Comparison of ENCODE assay signal across 13 cellular contexts in the genomic region with DNA sequence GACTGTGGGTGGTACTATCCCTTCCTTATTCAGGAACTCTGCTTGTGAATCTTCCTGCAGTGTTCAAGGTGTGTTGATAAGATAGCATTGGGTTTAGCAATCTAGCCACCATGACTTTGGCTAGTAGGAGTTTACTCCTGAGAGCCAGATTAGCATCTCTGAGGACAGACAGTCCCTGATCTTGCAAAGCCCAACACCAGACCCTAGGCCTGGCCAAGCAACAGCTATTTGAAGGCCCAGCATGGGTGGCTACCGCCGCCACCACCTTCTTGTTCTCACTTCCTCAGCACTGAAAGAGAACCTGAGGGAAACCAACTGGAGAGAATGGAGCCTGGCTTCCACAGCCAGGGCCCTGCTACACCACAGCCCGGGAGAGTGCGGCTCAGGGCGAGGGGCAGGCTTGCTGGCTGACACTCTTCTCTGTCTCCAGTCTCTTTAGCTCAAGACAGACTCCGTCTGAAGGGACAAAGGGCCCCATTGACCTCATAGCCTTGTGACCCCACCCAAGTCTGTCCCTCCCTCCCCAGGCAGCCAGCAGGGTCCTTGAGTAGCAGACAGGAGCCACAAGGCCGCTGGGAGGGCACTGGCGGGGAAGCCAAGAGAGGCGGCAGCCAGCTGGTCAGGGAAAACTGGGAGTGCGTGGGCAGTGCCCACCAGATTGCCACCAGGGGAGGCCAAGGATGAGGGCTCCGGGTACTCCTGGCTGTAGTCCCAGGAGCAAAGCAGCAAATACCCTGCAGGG. TPM values are rescaled to one million over a fixed set of nuclear protein-coding genes. Genes with fewer than 3 reads are reported as not detected.
DNase-seq lines count a peak whose midpoint lies in the region; ATAC-seq, FAIRE-seq and TF ChIP-seq lines count a peak whose summit lies in the region.
"Had no signal": no experiment of that assay in that cellular context is flagged by ENCODE, and none has a peak within 500 bp of the region (broad histone marks: within the 10 kb centered on the region; RNA-seq: fewer than 3 reads in every experiment).

No MANE protein-coding gene starts in this region.

- no peaks in the 10 kb centered on the region for H3K9me3 Mint-ChIP-seq in CD4-positive, alpha-beta memory T cell
- H3K9me3 Mint-ChIP-seq: IgD-negative memory B cell, mesothelial cell of epicardium had no signal

- CTCF ChIA-PET in Panc1 (lab: Charles Lee) = no interaction called here
- CTCF ChIA-PET in CD4-positive, alpha-beta memory T cell (lab: Charles Lee; ENCODE audit: partially characterized antibody) = interaction anchor here (0.7 to 2.7 kb wide), 2 partner anchors 8 to 68 kb away, joined by 3 to 26 read pairs; no protein-coding TSS in a partner anchor

- peak; percentile 26 for DNase-seq in H54 (ENCODE audit: insufficient read length, low spot score)
- DNase-seq in Panc1 (ENCODE audit: low read depth, low spot score) = no peak
- peak; percentile 22 for DNase-seq in foreskin melanocyte
- no peak for DNase-seq in stimulated activated CD4-positive, alpha-beta T cell treated with anti-CD3 and anti-CD28 coated beads, Interleukin-2, amount 100 ng/mL, for 48 hours
- DNase-seq in CD4-positive, alpha-beta memory T cell = no peak
- no peak for DNase-seq in NCI-H526 treated with DMSO at 0.1 percent for 48 hours (lab: John Stamatoyannopoulos, UW)
- DNase-seq: central memory CD4-positive, alpha-beta T cell; NCI-H1694 treated with DMSO at 0.1 percent for 48 hours had no signal

- H3K9me3 ChIP-seq in BLaER1 = no peaks in the 10 kb centered on the region
- H3K9me3 ChIP-seq in Panc1 (ENCODE audit: control insufficient read depth, insufficient read depth, low read depth, low read length) = no peaks in the 10 kb centered on the region
- no peaks in the 10 kb centered on the region for H3K9me3 ChIP-seq in CD4-positive, alpha-beta memory T cell (ENCODE audit: control insufficient read depth in 1 of 2, low read length in 2 of 2)

- POLR2A ChIA-PET in Panc1 (lab: Charles Lee) = no interaction called here
- POLR2A ChIA-PET in CD4-positive, alpha-beta memory T cell (lab: Charles Lee; ENCODE audit: partially characterized antibody) = no interaction called here

- peaks cover 2 to 12% (median 3%) of the 10 kb centered on the region in 4 donors for H3K4me1 Mint-ChIP-seq in CD4-positive, alpha-beta memory T cell

- no peak overlapping the region for H3K4me3 ChIP-seq in BLaER1
- H3K4me3 ChIP-seq in Panc1 (ENCODE audit: low read depth in 2 of 2, low read length in 2 of 2) = no peak overlapping the region
- H3K4me3 ChIP-seq in CD4-positive, alpha-beta memory T cell (ENCODE audit: low read length in 2 of 2) = no peak overlapping the region

- H3K9ac ChIP-seq in BLaER1 = no peak overlapping the region

- no peak for FAIRE-seq in H54 (lab: Jason Lieb, UNC)
- FAIRE-seq: islet of Langerhans had no signal

- no TSS peak for BruUV-seq in Panc1 (replicated peaks; lab: Mats Ljungman, UMichigan)

- H3K27me3 ChIP-seq in BLaER1 (peaks cover 40% of the 10 kb centered on the region), Panc1 (ENCODE audit: control insufficient read depth, insufficient read depth, low read length) (no peaks in the 10 kb centered on the region)
- peaks cover 17% of the 10 kb centered on the region for H3K27me3 ChIP-seq in CD4-positive, alpha-beta memory T cell (ENCODE audit: insufficient read depth, low read length)

- H3K36me3 ChIP-seq in BLaER1 (no peaks in the 10 kb centered on the region), Panc1 (ENCODE audit: control insufficient read depth, insufficient read depth, low read length) (no peaks in the 10 kb centered on the region)
- H3K36me3 ChIP-seq in CD4-positive, alpha-beta memory T cell (ENCODE audit: insufficient read depth, low read length) = no peaks in the 10 kb centered on the region

- no peak for ATAC-seq in Panc1
- ATAC-seq in HG02610 (IDR thresholded peaks at IDR 0.05; ENCODE audit: unreplicated experiment) = no peak

- TF ChIP-seq CTCF in Panc1 (IDR thresholded peaks at IDR 0.05) = no peak

- peak overlapping the region; percentile 98; the same call in 1 of the 2 replicates for H3K27ac ChIP-seq in BLaER1
- H3K27ac ChIP-seq in Panc1 (ENCODE audit: low read length) = peak overlapping the region; percentile 48; the same call in 1 of the 2 replicates
- no peak overlapping the region for H3K27ac ChIP-seq in CD4-positive, alpha-beta memory T cell (ENCODE audit: low read depth, low read length)

- peak overlapping the region; percentile 100 for H3K4me2 ChIP-seq in BLaER1

- no peaks in the 10 kb centered on the region for H4K20me1 ChIP-seq in BLaER1

- H3K27ac Mint-ChIP-seq in CD4-positive, alpha-beta memory T cell = no peak overlapping the region
- H3K27ac Mint-ChIP-seq: IgD-negative memory B cell, mesothelial cell of epicardium had no signal

- intact Hi-C loops in Panc1 (cut with micrococcal nuclease; ENCODE audit: unreplicated experiment) = no loop called here
- intact Hi-C loops in CD4-positive, alpha-beta memory T cell (cut with micrococcal nuclease) = no loop called here

- H3K4me3 Mint-ChIP-seq in CD4-positive, alpha-beta memory T cell = peak overlapping the region in 1 of 8 donors; percentile 4

- H3K4me1 ChIP-seq in BLaER1 = peaks cover 84% of the 10 kb centered on the region
- H3K4me1 ChIP-seq in Panc1 (ENCODE audit: control insufficient read depth, insufficient read depth, low read length) = peaks cover 4% of the 10 kb centered on the region
- H3K4me1 ChIP-seq in CD4-positive, alpha-beta memory T cell (ENCODE audit: insufficient read depth, low read length) = peaks cover 9% of the 10 kb centered on the region

- no peak for TF ChIP-seq POLR2A in H54 (IDR thresholded peaks at IDR 0.05; ENCODE audit: low read depth, low read length)

- H3K27me3 Mint-ChIP-seq in CD4-positive, alpha-beta memory T cell = peaks cover 32 to 44% of the 10 kb centered on the region in 2 donors

- in situ Hi-C loops in Panc1 (cut with HindIII; ENCODE audit: low pct_unique_long_range_greater_than_20kb, low sequenced_read_pairs) = no loop called here

- H3K36me3 Mint-ChIP-seq in CD4-positive, alpha-beta memory T cell = no peaks in the 10 kb centered on the region
- H3K36me3 Mint-ChIP-seq: IgD-negative memory B cell, mesothelial cell of epicardium had no signal

RNA-seq across cellular contexts. Expression of a gene that starts 10.9 kb away (rescaled TPM):
- 33.0 TPM for total RNA-seq in Panc1 (2021; ENCODE audit: unreplicated experiment)
- 9.9 TPM for polyA plus RNA-seq in Panc1 (2012; ENCODE audit: insufficient read length)
- total RNA-seq in CD4-positive, alpha-beta memory T cell = not detected
- polyA plus RNA-seq in CD4-positive, alpha-beta memory T cell = under 1 TPM; 0.04 to 0.23 TPM
- polyA plus RNA-seq: IgD-negative memory B cell had no signal

Comparison
In these comparisons a context has a peak if more than half of its experiments do, and no peak if none do; other contexts are left out.
1. DNase-seq: peak in H54 (single experiment) and foreskin melanocyte (single experiment); none in Panc1 (single experiment), stimulated activated CD4-positive, alpha-beta T cell treated with anti-CD3 and anti-CD28 coated beads, Interleukin-2, amount 100 ng/mL, for 48 hours (0 of 2), CD4-positive, alpha-beta memory T cell (0 of 5) and NCI-H526 treated with DMSO at 0.1 percent for 48 hours (single experiment).
2. RNA of a gene that starts 10.9 kb away (total RNA-seq): 33.0 TPM in Panc1 (single experiment); not detected in CD4-positive, alpha-beta memory T cell; every median in the first group is over 10 times any median in the second.